8 cellular contexts compared by ENCODE assay signal in the genomic region with DNA sequence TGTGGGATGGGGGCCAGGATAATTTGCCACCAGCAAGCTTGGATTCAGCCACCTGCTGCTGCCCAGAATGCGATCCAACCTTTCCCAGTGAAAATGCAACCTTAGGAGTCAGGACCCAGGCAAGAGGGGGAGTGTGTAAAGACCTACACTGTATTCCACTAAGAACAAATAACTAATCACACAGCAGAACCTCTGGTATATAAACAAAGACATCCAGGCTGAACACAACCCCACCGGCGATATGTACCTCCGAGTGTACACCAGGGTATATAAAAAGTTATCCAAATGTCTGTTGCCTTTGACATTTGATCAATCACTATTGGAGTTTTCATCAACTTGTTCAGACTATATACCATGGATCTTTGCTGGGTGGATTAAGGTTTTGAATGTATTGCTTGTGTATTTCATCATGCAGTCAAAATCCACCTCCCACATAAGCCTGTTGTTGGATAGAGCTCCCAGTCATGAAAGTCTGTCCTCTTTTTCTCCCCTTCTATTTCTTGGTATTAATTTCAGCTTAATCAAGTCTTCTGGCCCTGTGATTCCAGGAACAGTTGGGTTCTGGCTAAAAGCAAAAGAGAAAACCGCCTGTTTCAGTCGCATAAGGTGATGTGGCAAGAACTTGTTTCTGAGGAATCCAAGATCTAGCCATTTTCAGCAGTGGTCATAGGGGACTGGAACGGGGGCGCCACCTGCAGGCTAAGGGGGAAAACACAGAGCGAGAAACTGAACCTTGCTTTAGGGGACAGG.
A peak's percentile ranks its signal among the peaks of the same experiment; 100 is the strongest.
DNase-seq lines count a peak whose midpoint lies in the region; ATAC-seq and TF ChIP-seq lines count a peak whose summit lies in the region.

No MANE protein-coding gene starts in this region.

- H3K36me3 Mint-ChIP-seq in Calu3 (ENCODE audit: insufficient read depth, unreplicated experiment) = peaks cover 4% of the 10 kb centered on the region

- no peak for TF ChIP-seq POLR2A in gastrocnemius medialis (IDR thresholded peaks at IDR 0.05)

- H3K27me3 ChIP-seq in gastrocnemius medialis = no peaks in the 10 kb centered on the region

- in situ Hi-C loops in gastrocnemius medialis (cut with MboI; ENCODE audit: low sequenced_read_pairs in 4 of 4) = loop anchor here (5.0 to 10.0 kb wide), 7 partner anchors 192 to 448 kb away; no protein-coding TSS in a partner anchor

- CTCF ChIA-PET in Calu3 (lab: Charles Lee) = interaction anchor here (1.0 kb wide), 1 partner anchor 54 kb away, joined by 3 read pairs; no protein-coding TSS in a partner anchor

- H3K4me3 Mint-ChIP-seq in Calu3 (ENCODE audit: low read depth, unreplicated experiment) = no peak overlapping the region

- H3K27me3 Mint-ChIP-seq in Calu3 (ENCODE audit: unreplicated experiment) = no peaks in the 10 kb centered on the region

- no peaks in the 10 kb centered on the region for H3K36me3 ChIP-seq in gastrocnemius medialis

- H3K4me3 ChIP-seq in gastrocnemius medialis = no peak overlapping the region

- H3K4me1 Mint-ChIP-seq in Calu3 (ENCODE audit: low read depth, unreplicated experiment) = peaks cover 46% of the 10 kb centered on the region

- H3K4me1 ChIP-seq in gastrocnemius medialis = peaks cover 2 to 15% of the 10 kb centered on the region in 2 donors

- no peaks in the 10 kb centered on the region for H3K9me3 Mint-ChIP-seq in Calu3 (ENCODE audit: low read depth, unreplicated experiment)

- H3K27ac Mint-ChIP-seq in Calu3 (ENCODE audit: unreplicated experiment) = peak overlapping the region; percentile 79

- H3K9me3 ChIP-seq in gastrocnemius medialis = no peaks in the 10 kb centered on the region

- DNase-seq in Calu3 (peak; percentile 82), GOT3 (lab: John Stamatoyannopoulos, UW) (peak; percentile 48), NCI-H1694 (lab: John Stamatoyannopoulos, UW) (peak; percentile 69), T-helper 9 cell (peak; percentile 72), anterior cingulate cortex (lab: John Stamatoyannopoulos, UW) (peak in 52 of 58 donors; percentile 7 to 79 (median 48)), hepatic stellate cell (ENCODE audit: low spot score) (peak; percentile 72), gastrocnemius medialis (peak in 1 of 2 donors; percentile 49)

- ATAC-seq in gastrocnemius medialis (peak; percentile 72), HG02981 (IDR thresholded peaks at IDR 0.05; ENCODE audit: unreplicated experiment) (no peak)

- TF ChIP-seq CTCF in Calu3 (IDR thresholded peaks at IDR 0.05; ENCODE audit: unreplicated experiment) = peak; percentile 76
- peak; percentile 73 to 88 (median 74) for TF ChIP-seq CTCF in gastrocnemius medialis (IDR thresholded peaks at IDR 0.05 in 4 of 5, conservative IDR thresholded peaks at IDR 0.05 in 1 of 5)

- no peak overlapping the region for H3K27ac ChIP-seq in gastrocnemius medialis

- BruUV-seq in Calu3 (replicated peaks; lab: Mats Ljungman, UMichigan) = no TSS peak

- intact Hi-C loops in Calu3 (cut with micrococcal nuclease; ENCODE audit: unreplicated experiment) (loop anchor here (1.0 kb wide), 1 partner anchor 446 kb away; no protein-coding TSS in a partner anchor), gastrocnemius medialis (cut with DNase I; ENCODE audit: low total_unique reads) (loop anchor here (1.0 to 5.0 kb wide), 2 partner anchors 446 to 498 kb away; no protein-coding TSS in a partner anchor)
